1 cellular context compared by ENCODE assay signal in the genomic region with DNA sequence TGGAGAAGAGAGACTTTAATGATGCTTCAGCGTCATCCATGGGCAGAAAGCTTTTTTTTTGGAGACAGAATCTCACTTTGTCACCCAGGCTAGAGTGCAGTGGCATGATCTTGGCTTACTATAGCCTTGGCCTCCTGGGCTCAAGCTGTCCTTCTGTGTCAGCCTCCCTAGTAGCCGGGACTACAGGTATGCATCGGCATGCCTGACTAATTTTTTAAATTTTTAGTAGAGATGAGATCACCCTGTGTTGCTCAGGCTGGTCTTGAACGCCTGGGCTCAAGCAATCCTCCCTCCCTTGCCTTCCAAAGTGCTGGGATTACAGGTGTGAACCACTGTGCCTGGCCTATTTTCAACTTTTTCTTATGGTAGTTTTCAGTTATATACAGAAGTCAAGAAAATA.
TF ChIP-seq lines count a peak whose summit lies in the region.

No MANE protein-coding gene starts in this region.

TF ChIP-seq in H1, 55 proteins besides CTCF, POLR2A, EP300 and RAD21:
- no peak for TF ChIP-seq SUZ12 (IDR thresholded peaks at IDR 0.05; ENCODE audit: low read length)
- TF ChIP-seq POLR2AphosphoS5 (IDR thresholded peaks at IDR 0.05; ENCODE audit: low read depth, low read length) = no peak
- TF ChIP-seq TAF7 (optimal IDR thresholded peaks at IDR 0.05; ENCODE audit: borderline replicate concordance, low read depth, low read length) = no peak
- no peak for TF ChIP-seq KDM1A (IDR thresholded peaks at IDR 0.05; ENCODE audit: borderline replicate concordance, low read length)
- TF ChIP-seq KDM5A (IDR thresholded peaks at IDR 0.05; ENCODE audit: low read length) = no peak
- no peak for TF ChIP-seq RBBP5 (IDR thresholded peaks at IDR 0.05; ENCODE audit: borderline replicate concordance, low read depth, low read length)
- no peak for TF ChIP-seq POU5F1 (IDR thresholded peaks at IDR 0.05; ENCODE audit: low read depth, low read length)
- no peak for TF ChIP-seq CREB1 (IDR thresholded peaks at IDR 0.05)
- TF ChIP-seq HDAC6 (IDR thresholded peaks at IDR 0.05; ENCODE audit: low read depth, low read length) = no peak
- TF ChIP-seq NANOG (IDR thresholded peaks at IDR 0.05; ENCODE audit: insufficient read depth, low read depth, low read length, poor library complexity, severe bottlenecking) = no peak
- TF ChIP-seq TEAD4 (IDR thresholded peaks at IDR 0.05; ENCODE audit: low read depth, low read length) = no peak
- TF ChIP-seq TCF12 (IDR thresholded peaks at IDR 0.05; ENCODE audit: low read depth, low read length) = no peak
- TF ChIP-seq EGR1 (IDR thresholded peaks at IDR 0.05; ENCODE audit: borderline replicate concordance, low read depth, low read length) = no peak
- no peak for TF ChIP-seq SP1 (IDR thresholded peaks at IDR 0.05; ENCODE audit: low read depth, low read length)
- TF ChIP-seq BACH1 (IDR thresholded peaks at IDR 0.05; ENCODE audit: low read length) = no peak
- TF ChIP-seq JUN (IDR thresholded peaks at IDR 0.05; ENCODE audit: low read depth, low read length) = no peak
- no peak for TF ChIP-seq SRF (IDR thresholded peaks at IDR 0.05; ENCODE audit: low read depth, low read length)
- no peak for TF ChIP-seq RNF2 (IDR thresholded peaks at IDR 0.05; ENCODE audit: borderline replicate concordance, low read depth, low read length, missing control alignments, poor library complexity, severe bottlenecking)
- no peak for TF ChIP-seq BCL11A (IDR thresholded peaks at IDR 0.05; ENCODE audit: low read depth in 2 of 2, low read length in 2 of 2)
- no peak for TF ChIP-seq HDAC2 (IDR thresholded peaks at IDR 0.05; ENCODE audit: borderline replicate concordance in 1 of 2, low read depth in 2 of 2, low read length in 2 of 2)
